In genomic region chrX:24259544-24260240, GRCh38 we compare ENCODE assay signal across 9 cellular contexts. TPM values are rescaled to one million over a fixed set of nuclear protein-coding genes. Genes with fewer than 3 reads are reported as not detected.
DNase-seq lines count a peak whose midpoint lies in the region; ATAC-seq and TF ChIP-seq lines count a peak whose summit lies in the region.
"Had no signal": no experiment of that assay in that cellular context is flagged by ENCODE, and none has a peak within 500 bp of the region (broad histone marks: within the 10 kb centered on the region; RNA-seq: fewer than 3 reads in every experiment).

No MANE protein-coding gene starts in this region.

- H3K9me2 ChIP-seq in SK-N-SH: no peaks in the 10 kb centered on the region

- H3K27ac ChIP-seq in SK-N-SH (ENCODE audit: low read depth in 2 of 2, low read length in 1 of 2) (no peak overlapping the region), esophagus muscularis mucosa (replicated peaks in 1 of 4) (no peak overlapping the region), ovary (no peak overlapping the region)
- H3K27ac ChIP-seq: tibial artery had no signal

- 46% methylated on average over 8 of the region's 9 CpGs for WGBS in SK-N-SH (ENCODE audit: low lambda C conversion rate)
- WGBS in esophagus muscularis mucosa: 65% methylated on average over 9 of the region's 9 CpGs
- 66 to 70% (median 69%) methylated on average over 9 of the region's 9 CpGs for WGBS in ovary, 3 donors

- peak; percentile 82 for TF ChIP-seq RAD21 in SK-N-SH (IDR thresholded peaks at IDR 0.05; ENCODE audit: low read length)

- CTCF ChIA-PET in SK-N-SH (lab: Yijun Ruan, JAX): interaction anchor here (0.6 to 2.7 kb wide), 22 partner anchors 8 to 884 kb away, joined by 3 to 16 read pairs (median 4); no protein-coding TSS in a partner anchor

- H2AFZ ChIP-seq in SK-N-SH (ENCODE audit: low read depth): no peak overlapping the region

- no peak overlapping the region for H3K9ac ChIP-seq in SK-N-SH

- no peak for ATAC-seq in GM18498 (IDR thresholded peaks at IDR 0.05; ENCODE audit: unreplicated experiment)

- H3K36me3 ChIP-seq in SK-N-SH (replicated peaks in 1 of 2; ENCODE audit: control insufficient read depth in 1 of 2, insufficient read depth in 2 of 2, low read length in 1 of 2): no peaks in the 10 kb centered on the region
- no peaks in the 10 kb centered on the region for H3K36me3 ChIP-seq in esophagus muscularis mucosa
- H3K36me3 ChIP-seq in ovary: no peaks in the 10 kb centered on the region
- H3K36me3 ChIP-seq: tibial artery had no signal

- TF ChIP-seq EP300 in SK-N-SH (IDR thresholded peaks at IDR 0.05; ENCODE audit: borderline replicate concordance in 1 of 2, low read depth in 1 of 2, low read length in 1 of 2): no peak
- no peak for TF ChIP-seq EP300 in esophagus muscularis mucosa (IDR thresholded peaks at IDR 0.05)
- no peak for TF ChIP-seq EP300 in ovary (IDR thresholded peaks at IDR 0.05)

- peak; percentile 84 for TF ChIP-seq CTCF in SK-N-SH (IDR thresholded peaks at IDR 0.05)
- TF ChIP-seq CTCF in esophagus muscularis mucosa (IDR thresholded peaks at IDR 0.05): peak; percentile 58 to 60 (median 59)
- TF ChIP-seq CTCF in ovary (IDR thresholded peaks at IDR 0.05): peak; percentile 32 to 51 (median 42)

- no peaks in the 10 kb centered on the region for H3K79me2 ChIP-seq in SK-N-SH (ENCODE audit: insufficient read depth)

- peak; percentile 66 for DNase-seq in AG08395 (ENCODE audit: low spot score)
- DNase-seq in GM03348 (ENCODE audit: low spot score): peak; percentile 55
- DNase-seq in M059J (ENCODE audit: low read depth): peak; percentile 66
- peak; percentile 49 for DNase-seq in SK-N-SH
- no peak for DNase-seq in esophagus muscularis mucosa (ENCODE audit: extremely low spot score)
- DNase-seq in ovary: peak in 3 of 5 donors; percentile 36 to 49 (median 44)
- no peak for DNase-seq in NCI-H128 (lab: John Stamatoyannopoulos, UW; ENCODE audit: unreplicated experiment)

- no peak overlapping the region for H3K4me2 ChIP-seq in SK-N-SH

- no peak for TF ChIP-seq POLR2A in esophagus muscularis mucosa (IDR thresholded peaks at IDR 0.05; ENCODE audit: low read depth)
- no peak for TF ChIP-seq POLR2A in ovary (IDR thresholded peaks at IDR 0.05)

- H3F3A ChIP-seq in SK-N-SH (replicated peaks; ENCODE audit: insufficient read depth): no peaks in the 10 kb centered on the region

- peaks cover 8% of the 10 kb centered on the region for H3K27me3 ChIP-seq in SK-N-SH (ENCODE audit: insufficient read depth)
- H3K27me3 ChIP-seq in esophagus muscularis mucosa: no peaks in the 10 kb centered on the region
- no peaks in the 10 kb centered on the region for H3K27me3 ChIP-seq in ovary
- H3K27me3 ChIP-seq: tibial artery had no signal

- no peak overlapping the region; a peak in 1 of 4 replicates for H3K4me3 ChIP-seq in SK-N-SH (ENCODE audit: low read depth in 2 of 2, low read length in 1 of 2)
- H3K4me3 ChIP-seq in esophagus muscularis mucosa: no peak overlapping the region
- H3K4me3 ChIP-seq in ovary: no peak overlapping the region
- H3K4me3 ChIP-seq: tibial artery had no signal

- H3K4me1 ChIP-seq in SK-N-SH (ENCODE audit: control insufficient read depth in 1 of 2, insufficient read depth in 2 of 2, low read depth in 1 of 2, low read length in 1 of 2): no peaks in the 10 kb centered on the region
- H3K4me1 ChIP-seq in esophagus muscularis mucosa: peaks cover 0 to 8% (median 2%) of the 10 kb centered on the region in 4 donors
- peaks cover 1% of the 10 kb centered on the region for H3K4me1 ChIP-seq in ovary (ENCODE audit: insufficient read depth)
- H3K4me1 ChIP-seq: tibial artery had no signal

- no peaks in the 10 kb centered on the region for H3K9me3 ChIP-seq in SK-N-SH
- H3K9me3 ChIP-seq in esophagus muscularis mucosa: no peaks in the 10 kb centered on the region
- H3K9me3 ChIP-seq in ovary: no peaks in the 10 kb centered on the region
- H3K9me3 ChIP-seq: tibial artery had no signal

- intact Hi-C loops in esophagus muscularis mucosa (cut with DNase I): loop anchor here (5.0 to 10.0 kb wide), 3 partner anchors 113 to 235 kb away; no protein-coding TSS in a partner anchor
- intact Hi-C loops in ovary (cut with DNase I): loop anchor here in 1 of 4 donors (10.0 kb wide), 1 partner anchor 175 kb away; no protein-coding TSS in a partner anchor

- H4K20me1 ChIP-seq in SK-N-SH (ENCODE audit: insufficient read depth): no peaks in the 10 kb centered on the region

- POLR2A ChIA-PET in SK-N-SH (lab: Yijun Ruan, JAX): no interaction called here

TF ChIP-seq in SK-N-SH, 30 proteins besides CTCF, POLR2A, EP300 and RAD21:
- TF ChIP-seq REST (IDR thresholded peaks at IDR 0.05; ENCODE audit: low read depth, low read length): no peak
- TF ChIP-seq SMC3 (IDR thresholded peaks at IDR 0.05; ENCODE audit: low read depth, low read length): peak; percentile 47

RNA-seq across cellular contexts. Expression of gene SUPT20HL2, which starts 54.2 kb away (rescaled TPM):
- 0.17 TPM in 1 of 2 replicates, not detected in the other for total RNA-seq in M059J (2014; rRNA removed; shearing (Covaris generic))
- polyA plus RNA-seq in SK-N-SH (2012; rRNA removed) (not detected in 2 replicates), ovary (under 1 TPM; 0.04 to 0.23 TPM)
- not detected in 2 replicates for polyA plus RNA-seq in SK-N-SH (2012; cell fraction: cytosol; rRNA removed)
- not detected in 2 replicates for polyA plus RNA-seq in SK-N-SH (2012; cell fraction: nucleus; rRNA removed)
- total RNA-seq in esophagus muscularis mucosa (under 1 TPM in 1 of 4 donors, not detected in 3; 0.33 TPM), ovary (1 to 10 TPM in 1 of 7 donors, under 1 TPM in 5, not detected in 1; 0.13 to 1.1 (median 0.41) TPM)

Comparison
In these comparisons a context has a peak if more than half of its experiments do, and no peak if none do; other contexts are left out.
1. DNase-seq: peak in AG08395 (single experiment), GM03348 (single experiment), M059J (single experiment), SK-N-SH (single experiment) and ovary (3 of 5); none in esophagus muscularis mucosa (single experiment) and NCI-H128 (single experiment).
2. Peak in every context shown above with its lines, with median percentiles within 50 percentile points of each other: CTCF ChIP-seq.